In genomic region chr3:197750863-197751737, GRCh38 we compare ENCODE assay signal across 8 cellular contexts. TPM values are rescaled to one million over a fixed set of nuclear protein-coding genes. Genes with fewer than 3 reads are reported as not detected.
DNase-seq lines count a peak whose midpoint lies in the region; ATAC-seq, FAIRE-seq and TF ChIP-seq lines count a peak whose summit lies in the region.

No MANE protein-coding gene starts in this region.

- H3K4me3 Mint-ChIP-seq in Caco-2 (ENCODE audit: unreplicated experiment) = peak overlapping the region; percentile 91
- H3K4me3 Mint-ChIP-seq in effector memory CD8-positive, alpha-beta T cell = peak overlapping the region; percentile 95 to 99

- H2BK15ac ChIP-seq in mesenchymal stem cell (ENCODE audit: low read depth, poor library complexity, severe bottlenecking) = no peak overlapping the region

- WGBS in mesenchymal stem cell = 37% methylated on average over 31 of the region's 35 CpGs

- H3K4me1 ChIP-seq in Caco-2 = peaks cover 13% of the 10 kb centered on the region
- H3K4me1 ChIP-seq in mesenchymal stem cell (ENCODE audit: control insufficient read depth, insufficient read depth, low read depth, low read length) = peaks cover 10% of the 10 kb centered on the region

- intact Hi-C loops in Caco-2 (cut with micrococcal nuclease; ENCODE audit: unreplicated experiment) = no loop called here

- H3K18ac ChIP-seq in mesenchymal stem cell (ENCODE audit: low read depth in 1 of 2, low read length in 2 of 2) = peak overlapping the region in 1 of 2 experiments; percentile 48

- peak overlapping the region; percentile 57 for H2BK120ac ChIP-seq in mesenchymal stem cell (ENCODE audit: low read depth, low read length)

- H2AK5ac ChIP-seq in mesenchymal stem cell (ENCODE audit: low read length, severe bottlenecking) = no peak overlapping the region

- H3K14ac ChIP-seq in mesenchymal stem cell (ENCODE audit: low read length in 2 of 2) = no peak overlapping the region

- peak overlapping the region; percentile 81 for H3K4me2 ChIP-seq in mesenchymal stem cell (ENCODE audit: low read length, poor library complexity, severe bottlenecking)

- H2BK5ac ChIP-seq in mesenchymal stem cell (ENCODE audit: low read depth, low read length, poor library complexity, severe bottlenecking) = no peak overlapping the region

- H3K4ac ChIP-seq in mesenchymal stem cell (ENCODE audit: low read depth in 1 of 2, low read length in 2 of 2) = peak overlapping the region in 1 of 2 experiments; percentile 60

- H3K4me1 Mint-ChIP-seq in Caco-2 (ENCODE audit: low read depth, unreplicated experiment) = peaks cover 6% of the 10 kb centered on the region
- H3K4me1 Mint-ChIP-seq in effector memory CD8-positive, alpha-beta T cell (ENCODE audit: low read depth in 2 of 2) = peaks cover 36 to 50% of the 10 kb centered on the region in 2 donors

- peak in 1 of 2 experiments; percentile 16 for DNase-seq in Caco-2
- no peak for DNase-seq in Jurkat, Clone E6-1 (ENCODE audit: low read depth, low spot score)
- DNase-seq in activated CD4-positive, alpha-beta T cell treated with anti-CD3 and anti-CD28 coated beads for 4 hours = peak; percentile 22 to 24
- DNase-seq in effector memory CD8-positive, alpha-beta T cell = peak in 1 of 3 experiments; percentile 3
- peak; percentile 52 for DNase-seq in mesenchymal stem cell
- peak; percentile 57 for DNase-seq in stimulated activated naive CD8-positive, alpha-beta T cell treated with anti-CD3 and anti-CD28 coated beads, Interleukin-15, Interleukin-2, amounts not matched to agents 100 U/mL and 50 U/mL, for 24 hours
- no peak for DNase-seq in D721Med (ENCODE audit: insufficient read length, low spot score)
- no peak for DNase-seq in dedifferentiated amniotic fluid mesenchymal stem cell (ENCODE audit: extremely low spot score)

- no peak for FAIRE-seq in D721Med (lab: Jason Lieb, UNC)

- no peaks in the 10 kb centered on the region for H3K79me1 ChIP-seq in mesenchymal stem cell (replicated peaks; ENCODE audit: low read length, poor library complexity, severe bottlenecking)

- H3K27me3 ChIP-seq in Caco-2 (replicated peaks; ENCODE audit: control insufficient read depth, insufficient read depth, low read length) (no peaks in the 10 kb centered on the region), mesenchymal stem cell (ENCODE audit: control insufficient read depth in 1 of 2, insufficient read depth in 1 of 2, low read length in 2 of 2) (no peaks in the 10 kb centered on the region)

- H2AFZ ChIP-seq in mesenchymal stem cell (ENCODE audit: low read depth, low read length) = no peak overlapping the region

- H3K36me3 ChIP-seq in Caco-2 (ENCODE audit: control insufficient read depth, insufficient read depth, low read length) (no peaks in the 10 kb centered on the region), mesenchymal stem cell (ENCODE audit: control insufficient read depth in 1 of 2, insufficient read depth in 2 of 2, low read depth in 1 of 2, low read length in 2 of 2) (no peaks in the 10 kb centered on the region)

- peak overlapping the region in 1 of 2 experiments; percentile 67 for H3K23ac ChIP-seq in mesenchymal stem cell (ENCODE audit: low read length in 2 of 2)

- no peak overlapping the region for H4K8ac ChIP-seq in mesenchymal stem cell (ENCODE audit: low read length)

- BruUV-seq in Caco-2 (replicated peaks; lab: Mats Ljungman, UMichigan) = no TSS peak

- no peak overlapping the region for H4K91ac ChIP-seq in mesenchymal stem cell (ENCODE audit: low read length)

- no peaks in the 10 kb centered on the region for H3K36me3 Mint-ChIP-seq in Caco-2 (ENCODE audit: insufficient read depth, unreplicated experiment)
- peaks cover 22% of the 10 kb centered on the region for H3K36me3 Mint-ChIP-seq in effector memory CD8-positive, alpha-beta T cell (ENCODE audit: insufficient read depth)

- POLR2A ChIA-PET in Caco-2 (lab: Charles Lee) = no interaction called here

- peak overlapping the region; percentile 88 for H3K9ac ChIP-seq in mesenchymal stem cell (ENCODE audit: low read length)

- CTCF ChIA-PET in Caco-2 (lab: Charles Lee) = interaction anchor here (0.7 to 1.0 kb wide), 2 partner anchors 155 to 1695 kb away, joined by 3 read pairs; no protein-coding TSS in a partner anchor

- H3K27me3 Mint-ChIP-seq in Caco-2 (ENCODE audit: insufficient read depth, unreplicated experiment) = no peaks in the 10 kb centered on the region
- no peaks in the 10 kb centered on the region for H3K27me3 Mint-ChIP-seq in effector memory CD8-positive, alpha-beta T cell

- peak overlapping the region; percentile 67 for H3K27ac ChIP-seq in mesenchymal stem cell (ENCODE audit: low read length, poor library complexity, severe bottlenecking)

- H3K9me3 Mint-ChIP-seq in Caco-2 (ENCODE audit: unreplicated experiment) = no peaks in the 10 kb centered on the region
- H3K9me3 Mint-ChIP-seq in effector memory CD8-positive, alpha-beta T cell = no peaks in the 10 kb centered on the region

- peak overlapping the region; percentile 49 for H3K27ac Mint-ChIP-seq in Caco-2 (ENCODE audit: unreplicated experiment)
- H3K27ac Mint-ChIP-seq in effector memory CD8-positive, alpha-beta T cell = peak overlapping the region; percentile 71 to 95

- H3K9me3 ChIP-seq in Caco-2 (no peaks in the 10 kb centered on the region), mesenchymal stem cell (ENCODE audit: control insufficient read depth, low read length) (no peaks in the 10 kb centered on the region)

- peak overlapping the region; percentile 85 for H3K4me3 ChIP-seq in Caco-2 (ENCODE audit: low read depth, low read length)
- H3K4me3 ChIP-seq in Jurkat, Clone E6-1 (ENCODE audit: low read length) = peak overlapping the region; percentile 77
- peak overlapping the region; percentile 88 to 95 for H3K4me3 ChIP-seq in mesenchymal stem cell (ENCODE audit: insufficient read depth in 1 of 2, low read depth in 1 of 2, low read length in 2 of 2)

- ATAC-seq in effector memory CD8-positive, alpha-beta T cell (replicated peaks) = no peak
- ATAC-seq in stimulated activated naive CD8-positive, alpha-beta T cell treated with anti-CD3 and anti-CD28 coated beads, Interleukin-15, Interleukin-2, amounts not matched to agents 100 U/mL and 50 U/mL, for 24 hours = no peak

- TF ChIP-seq CTCF in Caco-2 (IDR thresholded peaks at IDR 0.05; ENCODE audit: insufficient read depth in 1 of 2, low read depth in 1 of 2, low read length in 1 of 2, severe bottlenecking in 1 of 2, unreplicated experiment in 1 of 2) = no peak
- no peak for TF ChIP-seq CTCF in D721Med (IDR thresholded peaks at IDR 0.05; ENCODE audit: insufficient read depth, missing control alignments)

- no peak overlapping the region for H2BK12ac ChIP-seq in mesenchymal stem cell (ENCODE audit: low read length in 2 of 2)

RNA-seq across cellular contexts. Expression of gene FYTTD1, which starts 1.4 kb away (rescaled TPM):
- total RNA-seq in Caco-2 (2022) = 39.5 and 41.6 TPM in 2 replicates
- polyA plus RNA-seq in Jurkat, Clone E6-1 (2012; ENCODE audit: insufficient read depth, insufficient read length) = 44.3 TPM
- polyA plus RNA-seq in mesenchymal stem cell (2013, experiment 1 of 2) = 55.2 TPM
- 56.7 TPM for polyA plus RNA-seq in mesenchymal stem cell (2013, experiment 2 of 2)

RNA-seq across cellular contexts. Expression of gene RUBCN, which starts 14.4 kb away (rescaled TPM):
- 10.6 and 14.5 TPM in 2 replicates for total RNA-seq in Caco-2 (2022)
- 11.5 TPM for polyA plus RNA-seq in Jurkat, Clone E6-1 (2012; ENCODE audit: insufficient read depth, insufficient read length)
- polyA plus RNA-seq in mesenchymal stem cell (2013, experiment 1 of 2) = 13.0 TPM
- 12.6 TPM for polyA plus RNA-seq in mesenchymal stem cell (2013, experiment 2 of 2)

RNA-seq across cellular contexts. Expression of gene LRCH3, which starts 40.0 kb away (rescaled TPM):
- total RNA-seq in Caco-2 (2022) = 38.7 and 51.8 TPM in 2 replicates
- polyA plus RNA-seq in Jurkat, Clone E6-1 (2012; ENCODE audit: insufficient read depth, insufficient read length) = 20.6 TPM
- polyA plus RNA-seq in mesenchymal stem cell (2013, experiment 1 of 2) = 26.9 TPM
- 26.2 TPM for polyA plus RNA-seq in mesenchymal stem cell (2013, experiment 2 of 2)

Comparison
In these comparisons a context has a peak if more than half of its experiments do, and no peak if none do; other contexts are left out.
1. DNase-seq: peak in activated CD4-positive, alpha-beta T cell treated with anti-CD3 and anti-CD28 coated beads for 4 hours (2 of 2), mesenchymal stem cell (single experiment) and stimulated activated naive CD8-positive, alpha-beta T cell treated with anti-CD3 and anti-CD28 coated beads, Interleukin-15, Interleukin-2, amounts not matched to agents 100 U/mL and 50 U/mL, for 24 hours (single experiment); none in Jurkat, Clone E6-1 (single experiment), D721Med (single experiment) and dedifferentiated amniotic fluid mesenchymal stem cell (single experiment).
2. Peak in every context shown above with its lines, with median percentiles within 50 percentile points of each other: H3K4me3 ChIP-seq.